22 cellular contexts compared by ENCODE assay signal in genomic region chr14:77086951-77087350, GRCh38. TPM values are rescaled to one million over a fixed set of nuclear protein-coding genes. Genes with fewer than 3 reads are reported as not detected.
DNase-seq lines count a peak whose midpoint lies in the region; ATAC-seq and TF ChIP-seq lines count a peak whose summit lies in the region.
"Had no signal": no experiment of that assay in that cellular context is flagged by ENCODE, and none has a peak within 500 bp of the region (broad histone marks: within the 10 kb centered on the region; RNA-seq: fewer than 3 reads in every experiment).

No MANE protein-coding gene starts in this region.

- no peak for DNase-seq in activated naive CD4-positive, alpha-beta T cell treated with anti-CD3 and anti-CD28 coated beads, Interleukin-2, amount 50 U/mL, for 72 hours (ENCODE audit: low spot score in 2 of 2)
- no peak for DNase-seq in activated naive CD4-positive, alpha-beta T cell treated with anti-CD3 and anti-CD28 coated beads, Interleukin-2, amount 50 U/mL, for 16 hours
- DNase-seq in endodermal cell (no peak), neural crest cell (ENCODE audit: low read depth, low spot score) (no peak), amniotic stem cell (lab: John Stamatoyannopoulos, UW) (no peak), T-helper 9 cell (no peak), SHP77 (lab: John Stamatoyannopoulos, UW) (no peak)
- DNase-seq: activated CD4-positive, alpha-beta T cell treated with anti-CD3 and anti-CD28 coated beads for 36 hours; activated naive CD8-positive, alpha-beta T cell treated with anti-CD3 and anti-CD28 coated beads, Interleukin-2, amount 50 U/mL, for 24 hours; NCI-H1417 treated with DMSO at 0.1 percent for 48 hours; pancreas; right lobe of liver; stimulated activated naive B cell treated with anti-CD40 and anti-IgM and Interleukin-4, amounts not matched to agents 10 μg/mL and 1 μg/mL and 100 μg/mL, for 72 hours had no signal

- no peaks in the 10 kb centered on the region for H3K36me3 ChIP-seq in endodermal cell (ENCODE audit: control insufficient read depth, insufficient read depth, low read length)
- H3K36me3 ChIP-seq: pancreas, right lobe of liver had no signal

- peaks cover 0 to 6% of the 10 kb centered on the region in 2 donors for H3K36me3 Mint-ChIP-seq in activated naive CD4-positive, alpha-beta T cell treated with anti-CD3 and anti-CD28 coated beads, Interleukin-2, amount 50 U/mL, for 72 hours
- H3K36me3 Mint-ChIP-seq in endodermal cell (ENCODE audit: low read depth) (peaks cover 3% of the 10 kb centered on the region), neural crest cell (ENCODE audit: low read depth) (peaks cover 5% of the 10 kb centered on the region)

- ATAC-seq in activated naive CD4-positive, alpha-beta T cell treated with anti-CD3 and anti-CD28 coated beads, Interleukin-2, amount 50 U/mL, for 72 hours, result peak in 1 of 2 donors; percentile 22
- no peak for ATAC-seq in HG03520 (IDR thresholded peaks at IDR 0.05; ENCODE audit: unreplicated experiment)
- ATAC-seq: HepG2, right lobe of liver had no signal

- H3K27ac ChIP-seq in endodermal cell (ENCODE audit: low read depth, low read length), result no peak overlapping the region
- H3K27ac ChIP-seq: right lobe of liver had no signal

- H3K9me3 Mint-ChIP-seq in activated naive CD4-positive, alpha-beta T cell treated with anti-CD3 and anti-CD28 coated beads, Interleukin-2, amount 50 U/mL, for 72 hours, result peaks cover 0 to 13% of the 10 kb centered on the region in 2 donors
- H3K9me3 Mint-ChIP-seq in endodermal cell (peaks cover 17% of the 10 kb centered on the region), neural crest cell (peaks cover 4% of the 10 kb centered on the region)

- WGBS in endodermal cell (ENCODE audit: insufficient coverage in 1 of 2, insufficient read length in 1 of 2), 2 experiments, result 95 to 99% methylated on average over 2 to 6 of the region's 6 CpGs

- H3K27me3 ChIP-seq in endodermal cell (ENCODE audit: control insufficient read depth, insufficient read depth, low read length, poor library complexity, severe bottlenecking), result no peaks in the 10 kb centered on the region
- H3K27me3 ChIP-seq: foreskin keratinocyte, pancreas, right lobe of liver had no signal

- no peak overlapping the region for H3K9ac ChIP-seq in endodermal cell (ENCODE audit: extremely low read depth, low read length, poor library complexity, severe bottlenecking)

- H3K4me3 Mint-ChIP-seq in endodermal cell (no peak overlapping the region), neural crest cell (no peak overlapping the region)
- H3K4me3 Mint-ChIP-seq: activated CD4-positive, alpha-beta T cell treated with anti-CD3 and anti-CD28 coated beads for 36 hours; activated naive CD8-positive, alpha-beta T cell treated with anti-CD3 and anti-CD28 coated beads, Interleukin-2, amount 50 U/mL, for 24 hours; dendritic cell treated with granulocyte-macrophage colony-stimulating factor and Interleukin-4, amounts not matched to agents 40 ng/mL and 50 ng/mL, for 4 days; stimulated activated naive B cell treated with anti-CD40 and anti-IgM and Interleukin-4, amounts not matched to agents 10 μg/mL and 1 μg/mL and 100 μg/mL, for 72 hours had no signal

- peaks cover 22% of the 10 kb centered on the region for H3K4me1 ChIP-seq in endodermal cell (ENCODE audit: control insufficient read depth, insufficient read depth, low read length)
- H3K4me1 ChIP-seq: right lobe of liver had no signal

- H3K27me3 Mint-ChIP-seq in endodermal cell (ENCODE audit: insufficient read depth), result no peaks in the 10 kb centered on the region
- H3K27me3 Mint-ChIP-seq in neural crest cell (ENCODE audit: low read depth), result no peaks in the 10 kb centered on the region
- H3K27me3 Mint-ChIP-seq: activated CD4-positive, alpha-beta T cell treated with anti-CD3 and anti-CD28 coated beads for 36 hours had no signal

- H3K27ac Mint-ChIP-seq in activated naive CD4-positive, alpha-beta T cell treated with anti-CD3 and anti-CD28 coated beads, Interleukin-2, amount 50 U/mL, for 72 hours, result peak overlapping the region; percentile 47 to 57
- H3K27ac Mint-ChIP-seq in endodermal cell (peak overlapping the region; percentile 85), neural crest cell (ENCODE audit: unreplicated experiment) (peak overlapping the region; percentile 8)
- H3K27ac Mint-ChIP-seq: activated CD4-positive, alpha-beta T cell treated with anti-CD3 and anti-CD28 coated beads for 36 hours; activated naive CD8-positive, alpha-beta T cell treated with anti-CD3 and anti-CD28 coated beads, Interleukin-2, amount 50 U/mL, for 24 hours; dendritic cell treated with granulocyte-macrophage colony-stimulating factor and Interleukin-4, amounts not matched to agents 40 ng/mL and 50 ng/mL, for 4 days had no signal

- TF ChIP-seq CTCF in endodermal cell (conservative IDR thresholded peaks at IDR 0.05), result no peak
- TF ChIP-seq CTCF in neural crest cell (conservative IDR thresholded peaks at IDR 0.05), result no peak

- H3K9me3 ChIP-seq in endodermal cell (ENCODE audit: control insufficient read depth, low read length), result peaks cover 15% of the 10 kb centered on the region
- H3K9me3 ChIP-seq: pancreas had no signal

- H3K4me3 ChIP-seq in endodermal cell (ENCODE audit: low read length), result no peak overlapping the region
- H3K4me3 ChIP-seq: lung, pancreas, right lobe of liver had no signal

- peaks cover 52% of the 10 kb centered on the region for H3K4me1 Mint-ChIP-seq in endodermal cell
- peaks cover 53% of the 10 kb centered on the region for H3K4me1 Mint-ChIP-seq in neural crest cell
- H3K4me1 Mint-ChIP-seq: stimulated activated naive B cell treated with anti-CD40 and anti-IgM and Interleukin-4, amounts not matched to agents 10 μg/mL and 1 μg/mL and 100 μg/mL, for 72 hours had no signal

RNA-seq across cellular contexts. Expression of gene CIPC, which starts 11.1 kb away (rescaled TPM):
- 1 to 10 TPM; 5.4 to 9.6 TPM for total RNA-seq in activated naive CD4-positive, alpha-beta T cell treated with anti-CD3 and anti-CD28 coated beads, Interleukin-2, amount 50 U/mL, for 72 hours
- 10 to 100 TPM; 16.2 to 22.5 TPM for total RNA-seq in endodermal cell
- 19.9 TPM for polyA plus RNA-seq in endodermal cell (2013, experiment 1 of 2)
- 21.3 TPM for polyA plus RNA-seq in endodermal cell (2013, experiment 2 of 2)
- total RNA-seq in neural crest cell, result 28.7 and 29.8 TPM in 2 replicates

RNA-seq across cellular contexts. Expression of gene ZDHHC22, which starts 54.6 kb away (rescaled TPM):
- total RNA-seq in activated naive CD4-positive, alpha-beta T cell treated with anti-CD3 and anti-CD28 coated beads, Interleukin-2, amount 50 U/mL, for 72 hours, result not detected
- total RNA-seq in endodermal cell, result 1 to 10 TPM in 1 of 2 donors, under 1 TPM in 1; 0.38 to 1.7 TPM
- 9.5 TPM for polyA plus RNA-seq in endodermal cell (2013, experiment 1 of 2)
- polyA plus RNA-seq in endodermal cell (2013, experiment 2 of 2), result 8.9 TPM
- 5.6 and 5.9 TPM in 2 replicates for total RNA-seq in neural crest cell
- total RNA-seq: A172; activated CD4-positive, alpha-beta T cell treated with anti-CD3 and anti-CD28 coated beads for 36 hours; cardiac septum; foreskin keratinocyte; HepG2; lung; right lobe of liver had no signal
- polyA plus RNA-seq: BJ, foreskin keratinocyte, HepG2, keratinocyte had no signal

RNA-seq across cellular contexts. Expression of gene IRF2BPL, which starts 58.4 kb away (rescaled TPM):
- total RNA-seq in activated naive CD4-positive, alpha-beta T cell treated with anti-CD3 and anti-CD28 coated beads, Interleukin-2, amount 50 U/mL, for 72 hours, result 10 to 100 TPM; 26.6 to 85.4 TPM
- total RNA-seq in endodermal cell, result 10 to 100 TPM; 34.2 to 44.3 TPM
- 74.1 TPM for polyA plus RNA-seq in endodermal cell (2013, experiment 1 of 2)
- 75.5 TPM for polyA plus RNA-seq in endodermal cell (2013, experiment 2 of 2)
- 42.6 and 43.6 TPM in 2 replicates for total RNA-seq in neural crest cell

Comparison
In these comparisons a context has a peak if more than half of its experiments do, and no peak if none do; other contexts are left out.
1. H3K27ac Mint-ChIP-seq: peak in every context shown above with its lines; median percentile 85 in endodermal cell; 52 in activated naive CD4-positive, alpha-beta T cell treated with anti-CD3 and anti-CD28 coated beads, Interleukin-2, amount 50 U/mL, for 72 hours; 8 in neural crest cell.